In the genomic region with DNA sequence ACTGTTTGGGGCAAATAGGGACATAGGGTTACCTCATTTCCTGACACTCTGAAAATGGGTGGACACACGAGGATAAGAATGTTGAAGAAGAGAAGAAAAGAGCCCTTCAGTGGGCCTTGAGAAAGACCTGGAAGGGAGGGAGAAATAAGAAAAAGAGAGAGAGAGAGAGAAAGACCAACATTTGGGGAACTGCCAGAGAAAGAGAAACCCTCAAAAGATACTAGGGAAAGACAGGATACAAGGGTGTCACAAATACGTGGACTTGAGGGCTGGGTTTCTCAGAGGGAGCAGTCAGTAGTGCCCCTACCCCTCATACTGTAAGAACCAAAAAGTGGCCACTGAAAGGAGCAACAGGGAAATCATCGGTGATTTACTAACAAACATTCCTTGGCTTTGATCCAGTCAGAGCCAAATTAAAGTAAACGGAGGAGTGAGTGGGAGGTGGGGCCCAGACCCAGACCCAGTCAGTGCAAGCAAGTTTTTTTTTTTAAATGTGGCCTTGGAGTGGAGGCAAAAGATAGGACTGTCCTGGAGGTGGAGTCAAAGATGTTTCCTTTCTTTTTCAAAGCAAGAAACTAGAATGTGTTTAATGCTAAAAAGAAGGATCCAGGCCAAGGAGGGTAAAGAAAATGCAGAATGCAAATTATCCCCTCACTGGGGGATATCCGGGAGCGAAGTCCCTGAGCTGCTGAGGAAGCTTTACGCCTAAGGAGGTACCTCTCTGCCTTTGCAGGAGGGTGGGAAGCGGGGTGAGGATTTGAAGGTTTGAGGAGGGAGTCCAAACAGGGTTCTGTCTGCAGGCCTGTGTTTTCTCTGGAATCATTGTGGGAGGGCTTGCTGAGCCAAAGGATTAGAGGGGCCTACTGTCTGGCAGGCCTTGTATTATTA, we compare ENCODE assay signal across 1 cellular context.
TF ChIP-seq lines count a peak whose summit lies in the region.

No MANE protein-coding gene starts in this region.

TF ChIP-seq in GM23338, 12 proteins besides CTCF, POLR2A, EP300 and RAD21 (continued from another document):
- TF ChIP-seq REST (IDR thresholded peaks at IDR 0.05; ENCODE audit: unreplicated experiment) (no peak), POLR2AphosphoS5 (IDR thresholded peaks at IDR 0.05; ENCODE audit: low read depth) (peak; percentile 52; the same call in 1 of the 2 replicates), STAT1 (IDR thresholded peaks at IDR 0.05; ENCODE audit: unreplicated experiment) (no peak), EZH2phosphoT487 (IDR thresholded peaks at IDR 0.05; ENCODE audit: unreplicated experiment) (no peak)
